Comparison of ENCODE assay signal across 27 cellular contexts in genomic region chr1:179322481-179323026, GRCh38. TPM values are rescaled to one million over a fixed set of nuclear protein-coding genes. Genes with fewer than 3 reads are reported as not detected.
A peak's percentile ranks its signal among the peaks of the same experiment; 100 is the strongest.
DNase-seq lines count a peak whose midpoint lies in the region; ATAC-seq and TF ChIP-seq lines count a peak whose summit lies in the region.
"Had no signal": no experiment of that assay in that cellular context is flagged by ENCODE, and none has a peak within 500 bp of the region (broad histone marks: within the 10 kb centered on the region; RNA-seq: fewer than 3 reads in every experiment).

No MANE protein-coding gene starts in this region.

- no peaks in the 10 kb centered on the region for H3K9me2 ChIP-seq in SK-N-SH

- H3K4me1 Mint-ChIP-seq in CD14-positive monocyte: peaks cover 51% of the 10 kb centered on the region
- peaks cover 12 to 34% (median 23%) of the 10 kb centered on the region in 4 donors for H3K4me1 Mint-ChIP-seq in naive thymus-derived CD8-positive, alpha-beta T cell

- peaks cover 0 to 3% (median 0%) of the 10 kb centered on the region in 3 donors for H3K27me3 Mint-ChIP-seq in CD14-positive monocyte (ENCODE audit: low read depth in 3 of 3)
- no peaks in the 10 kb centered on the region for H3K27me3 Mint-ChIP-seq in naive thymus-derived CD8-positive, alpha-beta T cell
- H3K27me3 Mint-ChIP-seq: activated CD4-positive, alpha-beta T cell treated with anti-CD3 and anti-CD28 coated beads, Interleukin-2, amount 10 ng/mL, durations not matched to agents 24 days and 14 days; activated naive CD4-positive, alpha-beta T cell treated with anti-CD3 and anti-CD28 coated beads, Interleukin-2, amount 10 ng/mL, durations not matched to agents 7 days and 5 days; CD4-positive, CD25-positive, alpha-beta regulatory T cell had no signal

- H3K9me3 Mint-ChIP-seq in CD14-positive monocyte: no peaks in the 10 kb centered on the region
- H3K9me3 Mint-ChIP-seq in naive thymus-derived CD8-positive, alpha-beta T cell: no peaks in the 10 kb centered on the region
- H3K9me3 Mint-ChIP-seq: activated naive CD4-positive, alpha-beta T cell treated with anti-CD3 and anti-CD28 coated beads, Interleukin-2, amount 10 ng/mL, durations not matched to agents 7 days and 5 days had no signal

- no peak for TF ChIP-seq EP300 in SK-N-SH (IDR thresholded peaks at IDR 0.05; ENCODE audit: borderline replicate concordance in 1 of 2, low read depth in 1 of 2, low read length in 1 of 2)

- no peak for TF ChIP-seq CTCF in CD14-positive monocyte (IDR thresholded peaks at IDR 0.05)
- TF ChIP-seq CTCF in WI38 (IDR thresholded peaks at IDR 0.05; ENCODE audit: low read depth, low read length): no peak
- TF ChIP-seq CTCF in SK-N-SH (IDR thresholded peaks at IDR 0.05): no peak

- ATAC-seq in naive thymus-derived CD8-positive, alpha-beta T cell: no peak
- ATAC-seq: psoas muscle had no signal

- no peak overlapping the region for H2AFZ ChIP-seq in SK-N-SH (ENCODE audit: low read depth)

- H3K9ac ChIP-seq in SK-N-SH: no peak overlapping the region

- WGBS in SK-N-SH (ENCODE audit: low lambda C conversion rate): 88% methylated on average over 5 of the region's 5 CpGs

- peaks cover 12% of the 10 kb centered on the region; the same call in 1 of the 2 replicates for H3K9me3 ChIP-seq in SK-N-SH
- H3K9me3 ChIP-seq: neutrophil, psoas muscle, suprapubic skin had no signal

- H3K79me2 ChIP-seq in SK-N-SH (ENCODE audit: insufficient read depth): peaks cover 41% of the 10 kb centered on the region

- no peak overlapping the region for H3K4me2 ChIP-seq in SK-N-SH

- peak overlapping the region; percentile 17 to 91 (median 80) for H3K27ac Mint-ChIP-seq in CD14-positive monocyte
- peak overlapping the region in 7 of 10 donors; percentile 18 to 87 (median 57) for H3K27ac Mint-ChIP-seq in naive thymus-derived CD8-positive, alpha-beta T cell
- H3K27ac Mint-ChIP-seq: activated CD4-positive, alpha-beta T cell treated with anti-CD3 and anti-CD28 coated beads, Interleukin-2, amount 10 ng/mL, durations not matched to agents 24 days and 14 days; activated naive CD4-positive, alpha-beta T cell treated with anti-CD3 and anti-CD28 coated beads, Interleukin-2, amount 10 ng/mL, durations not matched to agents 7 days and 5 days; T-helper 2 cell treated with Interferon-gamma antibody and Interleukin-4, amounts not matched to agents 5 μg/mL and 100 μg/mL, for 36 hours had no signal

- no peaks in the 10 kb centered on the region for H4K20me1 ChIP-seq in SK-N-SH (ENCODE audit: insufficient read depth)

- CTCF ChIA-PET in SK-N-SH (lab: Yijun Ruan, JAX): no interaction called here

- no peak overlapping the region for H3K27ac ChIP-seq in SK-N-SH (ENCODE audit: low read depth in 2 of 2, low read length in 1 of 2)
- H3K27ac ChIP-seq: neutrophil, psoas muscle, suprapubic skin had no signal

- POLR2A ChIA-PET in naive thymus-derived CD8-positive, alpha-beta T cell (lab: Charles Lee): no interaction called here
- POLR2A ChIA-PET in SK-N-SH (lab: Yijun Ruan, JAX): no interaction called here

- H3F3A ChIP-seq in SK-N-SH (replicated peaks; ENCODE audit: insufficient read depth): no peaks in the 10 kb centered on the region

- H3K36me3 Mint-ChIP-seq in CD14-positive monocyte: peaks cover 46 to 61% of the 10 kb centered on the region in 2 donors
- peaks cover 8 to 83% (median 36%) of the 10 kb centered on the region in 3 donors for H3K36me3 Mint-ChIP-seq in naive thymus-derived CD8-positive, alpha-beta T cell

- no peak for DNase-seq in CD14-positive monocyte (ENCODE audit: low spot score)
- peak; percentile 52 for DNase-seq in fibroblast of peridontal ligament (ENCODE audit: extremely low read depth)
- no peak for DNase-seq in naive thymus-derived CD8-positive, alpha-beta T cell
- no peak for DNase-seq in SK-N-SH
- DNase-seq in NCI-H2029 (lab: John Stamatoyannopoulos, UW): no peak
- DNase-seq in COLO668 (lab: John Stamatoyannopoulos, UW; ENCODE audit: unreplicated experiment): no peak
- no peak for DNase-seq in NCI-H69 (lab: John Stamatoyannopoulos, UW)
- DNase-seq: activated CD4-positive, alpha-beta T cell treated with anti-CD3 and anti-CD28 coated beads, Interleukin-2, amount 10 ng/mL, durations not matched to agents 24 days and 14 days; activated naive CD4-positive, alpha-beta T cell treated with anti-CD3 and anti-CD28 coated beads, Interleukin-2, amount 10 ng/mL, durations not matched to agents 7 days and 5 days; aorta; CD4-positive, CD25-positive, alpha-beta regulatory T cell; dermis blood vessel endothelial cell; Karpas-422; kidney; NCI-H1436; NCI-H774; psoas muscle; stimulated activated CD4-positive, alpha-beta T cell treated with anti-CD3 and anti-CD28 coated beads, Interleukin-15, amount 100 ng/mL, for 24 hours; stimulated activated naive CD4-positive, alpha-beta T cell had no signal

- H3K4me3 ChIP-seq in WI38 (ENCODE audit: low read depth, low read length): peak overlapping the region; percentile 47
- no peak overlapping the region for H3K4me3 ChIP-seq in SK-N-SH (ENCODE audit: low read depth in 2 of 2, low read length in 1 of 2)
- H3K4me3 ChIP-seq: lung, psoas muscle, suprapubic skin had no signal

- H3K4me3 Mint-ChIP-seq in CD14-positive monocyte: no peak overlapping the region
- peak overlapping the region in 1 of 10 donors; percentile 0 for H3K4me3 Mint-ChIP-seq in naive thymus-derived CD8-positive, alpha-beta T cell
- H3K4me3 Mint-ChIP-seq: activated CD4-positive, alpha-beta T cell treated with anti-CD3 and anti-CD28 coated beads, Interleukin-2, amount 10 ng/mL, durations not matched to agents 24 days and 14 days; activated naive CD4-positive, alpha-beta T cell treated with anti-CD3 and anti-CD28 coated beads, Interleukin-2, amount 10 ng/mL, durations not matched to agents 7 days and 5 days; activated T-helper 1 cell treated with anti-CD3 and anti-CD28 coated beads, Interleukin-12 subunit alpha, Interleukin-12 subunit beta, Interleukin-2, Interleukin-4 antibody, amounts not matched to agents 30 ng/mL and 10 ng/mL and 1 ng/mL, durations not matched to agents 14 hours and 24 hours and 36 hours; T-helper 2 cell treated with Interferon-gamma antibody and Interleukin-4, amounts not matched to agents 5 μg/mL and 100 μg/mL, for 36 hours had no signal

- intact Hi-C loops in CD14-positive monocyte (cut with micrococcal nuclease): no loop called here

- no peaks in the 10 kb centered on the region for H3K4me1 ChIP-seq in SK-N-SH (ENCODE audit: control insufficient read depth in 1 of 2, insufficient read depth in 2 of 2, low read depth in 1 of 2, low read length in 1 of 2)
- H3K4me1 ChIP-seq: psoas muscle, suprapubic skin had no signal

- no peak for TF ChIP-seq RAD21 in SK-N-SH (IDR thresholded peaks at IDR 0.05; ENCODE audit: low read length)

- H3K36me3 ChIP-seq in SK-N-SH (replicated peaks in 1 of 2; ENCODE audit: control insufficient read depth in 1 of 2, insufficient read depth in 2 of 2, low read length in 1 of 2): peaks cover 7 to 53% of the 10 kb centered on the region in 2 experiments
- H3K36me3 ChIP-seq: neutrophil had no signal

- H3K27me3 ChIP-seq in SK-N-SH (ENCODE audit: insufficient read depth): no peaks in the 10 kb centered on the region
- H3K27me3 ChIP-seq: neutrophil, suprapubic skin had no signal

TF ChIP-seq in SK-N-SH, 30 proteins besides CTCF, POLR2A, EP300 and RAD21 (continues in another document):
- TF ChIP-seq TAF1 (IDR thresholded peaks at IDR 0.05; ENCODE audit: borderline replicate concordance, low read depth, low read length): no peak
- TF ChIP-seq PBX3 (IDR thresholded peaks at IDR 0.05): no peak
- no peak for TF ChIP-seq MEF2A (IDR thresholded peaks at IDR 0.05; ENCODE audit: borderline replicate concordance, low read depth)
- TF ChIP-seq SIN3A (IDR thresholded peaks at IDR 0.05; ENCODE audit: borderline replicate concordance, low read depth, low read length): no peak
- TF ChIP-seq ELF1 (IDR thresholded peaks at IDR 0.05): no peak
- no peak for TF ChIP-seq USF2 (IDR thresholded peaks at IDR 0.05; ENCODE audit: borderline replicate concordance, low read depth, low read length)
- no peak for TF ChIP-seq GABPA (IDR thresholded peaks at IDR 0.05; ENCODE audit: low read depth)
- no peak for TF ChIP-seq NRF1 (IDR thresholded peaks at IDR 0.05; ENCODE audit: low read depth, low read length)

RNA-seq across cellular contexts. Expression of gene SOAT1, which starts 29.0 kb away (rescaled TPM):
- polyA plus RNA-seq in CD14-positive monocyte: 100 to 1,000 TPM; 105 to 158 TPM
- total RNA-seq in naive thymus-derived CD8-positive, alpha-beta T cell: 10 to 100 TPM; 42.0 to 52.4 TPM
- polyA plus RNA-seq in naive thymus-derived CD8-positive, alpha-beta T cell: 10 to 100 TPM; 55.1 to 80.1 (median 65.3) TPM
- polyA plus RNA-seq in SK-N-SH (2012; rRNA removed): 8.1 and 12.1 TPM in 2 replicates
- polyA plus RNA-seq in SK-N-SH (2012; cell fraction: cytosol; rRNA removed): 13.2 and 14.1 TPM in 2 replicates
- polyA plus RNA-seq in SK-N-SH (2012; cell fraction: nucleus; rRNA removed): 2.7 and 9.7 TPM in 2 replicates

RNA-seq across cellular contexts. Expression of gene AXDND1, which starts 43.2 kb away (rescaled TPM):
- polyA plus RNA-seq in CD14-positive monocyte (not detected), SK-N-SH (2012; rRNA removed) (0.11 and 0.16 TPM in 2 replicates)
- under 1 TPM in 1 of 2 experiments, not detected in 1; 0.65 TPM for total RNA-seq in naive thymus-derived CD8-positive, alpha-beta T cell
- polyA plus RNA-seq in naive thymus-derived CD8-positive, alpha-beta T cell: not detected
- polyA plus RNA-seq in SK-N-SH (2012; cell fraction: cytosol; rRNA removed): 0.14 and 0.19 TPM in 2 replicates
- polyA plus RNA-seq in SK-N-SH (2012; cell fraction: nucleus; rRNA removed): 0.05 and 0.31 TPM in 2 replicates
- total RNA-seq: activated CD4-positive, alpha-beta T cell treated with anti-CD3 and anti-CD28 coated beads, Interleukin-2, amount 10 ng/mL, durations not matched to agents 24 days and 14 days; activated T-helper 1 cell treated with anti-CD3 and anti-CD28 coated beads, Interleukin-12 subunit alpha, Interleukin-12 subunit beta, Interleukin-2, Interleukin-4 antibody, amounts not matched to agents 30 ng/mL and 10 ng/mL and 1 ng/mL, durations not matched to agents 14 hours and 24 hours and 36 hours; aorta; cardiac septum; CD4-positive, CD25-positive, alpha-beta regulatory T cell; endothelial cell of umbilical vein; psoas muscle had no signal
- polyA plus RNA-seq: aorta; CD4-positive, CD25-positive, alpha-beta regulatory T cell had no signal
